8 cellular contexts compared by ENCODE assay signal in the genomic region with DNA sequence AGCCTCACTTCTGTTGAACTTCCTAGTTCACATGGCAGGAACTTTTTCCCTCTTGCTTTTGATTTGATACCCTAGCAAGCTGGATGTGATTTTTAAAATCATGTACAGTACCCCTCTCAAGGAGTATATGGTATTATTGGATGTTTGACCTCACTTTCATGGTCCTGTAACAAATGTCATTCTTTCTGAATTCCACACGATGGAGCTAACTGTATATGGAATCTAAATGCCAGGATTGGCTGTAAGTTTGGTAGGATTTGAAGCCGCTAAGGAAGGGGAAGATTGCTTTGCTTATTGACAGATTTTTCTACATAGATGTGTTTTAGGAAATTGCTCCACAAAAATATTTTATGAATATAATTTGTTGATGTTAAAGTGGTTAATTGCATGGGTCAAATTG. TPM values are rescaled to one million over a fixed set of nuclear protein-coding genes. Genes with fewer than 3 reads are reported as not detected.
DNase-seq lines count a peak whose midpoint lies in the region; ATAC-seq, FAIRE-seq and TF ChIP-seq lines count a peak whose summit lies in the region.

No MANE protein-coding gene starts in this region.

- H4K20me1 ChIP-seq in neural cell (ENCODE audit: insufficient read depth): no peaks in the 10 kb centered on the region

- peak; percentile 83 for FAIRE-seq in endometrium (lab: Jason Lieb, UNC)

- H3K79me2 ChIP-seq in neural cell (replicated peaks; ENCODE audit: insufficient read depth, low read length): no peaks in the 10 kb centered on the region

- no peak overlapping the region for H3K4me3 ChIP-seq in neural cell (ENCODE audit: low read length)

- H3F3A ChIP-seq in neural cell (ENCODE audit: insufficient read depth, low read length, poor library complexity, severe bottlenecking): no peaks in the 10 kb centered on the region

- DNase-seq in NCI-H1417 (lab: John Stamatoyannopoulos, UW) (peak; percentile 4 to 31 (median 4)), NCI-H1417 treated with DMSO at 0.1 percent for 48 hours (lab: John Stamatoyannopoulos, UW) (no peak), NCI-H69 (lab: John Stamatoyannopoulos, UW) (peak; percentile 4), cerebellar nuclear complex (lab: John Stamatoyannopoulos, UW) (no peak)
- no peak for DNase-seq in effector CD4-positive, alpha-beta T cell

- H3K9ac ChIP-seq in neural cell (ENCODE audit: low read length): no peak overlapping the region

- no peak overlapping the region for H3K27ac ChIP-seq in neural cell (ENCODE audit: low read length)

- TF ChIP-seq RAD21 in neural cell (conservative IDR thresholded peaks at IDR 0.05): peak; percentile 92

- H3K36me3 ChIP-seq in neural cell (ENCODE audit: insufficient read depth, low read length): no peaks in the 10 kb centered on the region

- TF ChIP-seq CTCF in neural cell (IDR thresholded peaks at IDR 0.05; ENCODE audit: poor library complexity, severe bottlenecking): peak; percentile 85

- TF ChIP-seq EP300 in neural cell (conservative IDR thresholded peaks at IDR 0.05; ENCODE audit: poor library complexity, severe bottlenecking): no peak

- ATAC-seq in GM18867 (IDR thresholded peaks at IDR 0.05; ENCODE audit: unreplicated experiment): no peak

- no peaks in the 10 kb centered on the region for H3K9me2 ChIP-seq in neural cell (ENCODE audit: insufficient read depth, low read length)

- H3K27me3 ChIP-seq in neural cell (ENCODE audit: insufficient read depth, low read depth, low read length): no peaks in the 10 kb centered on the region

- H3K4me2 ChIP-seq in neural cell (ENCODE audit: low read length): no peak overlapping the region

- H2AFZ ChIP-seq in neural cell (ENCODE audit: low read depth, low read length): no peak overlapping the region

- no peaks in the 10 kb centered on the region for H3K9me3 ChIP-seq in neural cell (ENCODE audit: low read length)

TF ChIP-seq in neural cell, 6 proteins besides CTCF, POLR2A, EP300 and RAD21:
- TF ChIP-seq MXI1 (conservative IDR thresholded peaks at IDR 0.05; ENCODE audit: poor library complexity, severe bottlenecking) (no peak), SMC3 (conservative IDR thresholded peaks at IDR 0.05; ENCODE audit: poor library complexity) (peak; percentile 90)

RNA-seq across cellular contexts. Expression of a gene that starts 18.3 kb away (rescaled TPM):
- 24.1 and 47.9 TPM in 2 replicates for polyA plus RNA-seq in neural cell
- 32.4 and 40.4 TPM in 2 replicates for polyA minus RNA-seq in neural cell

RNA-seq across cellular contexts. Expression of a gene that starts 18.4 kb away (rescaled TPM):
- 15.2 and 15.8 TPM in 2 replicates for polyA plus RNA-seq in neural cell
- polyA minus RNA-seq in neural cell: 19.2 and 21.2 TPM in 2 replicates

Comparison
In these comparisons a context has a peak if more than half of its experiments do, and no peak if none do; other contexts are left out.
1. DNase-seq: peak in NCI-H1417 (3 of 3) and NCI-H69 (single experiment); none in NCI-H1417 treated with DMSO at 0.1 percent for 48 hours (single experiment), effector CD4-positive, alpha-beta T cell (single experiment) and cerebellar nuclear complex (0 of 2).